3 cellular contexts compared by ENCODE assay signal in genomic region chr10:127912607-127913367, GRCh38.
TF ChIP-seq lines count a peak whose summit lies in the region.

No MANE protein-coding gene starts in this region.

TF ChIP-seq in IMR-90, 13 proteins besides CTCF, POLR2A, EP300 and RAD21:
- TF ChIP-seq NFE2L2 (IDR thresholded peaks at IDR 0.05; ENCODE audit: low read depth, low read length) = no peak
- no peak for TF ChIP-seq MAFK (IDR thresholded peaks at IDR 0.05; ENCODE audit: low read depth, low read length)
- TF ChIP-seq RFX5 (IDR thresholded peaks at IDR 0.05; ENCODE audit: low read depth, low read length) = no peak
- TF ChIP-seq MXI1 (IDR thresholded peaks at IDR 0.05; ENCODE audit: borderline replicate concordance, low read depth, low read length) = no peak
- TF ChIP-seq CEBPB (IDR thresholded peaks at IDR 0.05; ENCODE audit: low read depth, low read length) = no peak
- TF ChIP-seq BHLHE40 (IDR thresholded peaks at IDR 0.05; ENCODE audit: low read depth, low read length) = no peak
TF ChIP-seq in IMR-90: peak in this region for 0.

TF ChIP-seq in SK-N-SH, 30 proteins besides CTCF, POLR2A, EP300 and RAD21:
- TF ChIP-seq EZH2phosphoT487 (IDR thresholded peaks at IDR 0.05; ENCODE audit: borderline replicate concordance, low read depth) (no peak), GATA2 (CRISPR knock-in tag; IDR thresholded peaks at IDR 0.05) (no peak), USF2 (IDR thresholded peaks at IDR 0.05; ENCODE audit: borderline replicate concordance, low read depth, low read length) (no peak), TEAD4 (IDR thresholded peaks at IDR 0.05; ENCODE audit: borderline replicate concordance, insufficient read depth) (no peak), RXRA (IDR thresholded peaks at IDR 0.05; ENCODE audit: borderline replicate concordance, low read depth) (no peak), RCOR1 (IDR thresholded peaks at IDR 0.05; ENCODE audit: low read length) (no peak), ZBTB33 (IDR thresholded peaks at IDR 0.05; ENCODE audit: borderline replicate concordance, low read depth) (no peak)
TF ChIP-seq in SK-N-SH: peak in this region for 0.

TF ChIP-seq in HEK293T, 16 proteins besides CTCF, POLR2A, EP300 and RAD21:
- no peak for TF ChIP-seq ZNF384 (IDR thresholded peaks at IDR 0.05)
- TF ChIP-seq LEF1 (IDR thresholded peaks at IDR 0.05; ENCODE audit: borderline replicate concordance) = no peak
- no peak for TF ChIP-seq FOXM1 (IDR thresholded peaks at IDR 0.05; ENCODE audit: borderline replicate concordance)
- no peak for TF ChIP-seq PKNOX1 (IDR thresholded peaks at IDR 0.05)
- no peak for TF ChIP-seq FOXK2 (IDR thresholded peaks at IDR 0.05)
- no peak for TF ChIP-seq TARDBP (IDR thresholded peaks at IDR 0.05)
- no peak for TF ChIP-seq FOXA1 (IDR thresholded peaks at IDR 0.05)
